ENCODE assay signal across 8 cellular contexts in the genomic region with DNA sequence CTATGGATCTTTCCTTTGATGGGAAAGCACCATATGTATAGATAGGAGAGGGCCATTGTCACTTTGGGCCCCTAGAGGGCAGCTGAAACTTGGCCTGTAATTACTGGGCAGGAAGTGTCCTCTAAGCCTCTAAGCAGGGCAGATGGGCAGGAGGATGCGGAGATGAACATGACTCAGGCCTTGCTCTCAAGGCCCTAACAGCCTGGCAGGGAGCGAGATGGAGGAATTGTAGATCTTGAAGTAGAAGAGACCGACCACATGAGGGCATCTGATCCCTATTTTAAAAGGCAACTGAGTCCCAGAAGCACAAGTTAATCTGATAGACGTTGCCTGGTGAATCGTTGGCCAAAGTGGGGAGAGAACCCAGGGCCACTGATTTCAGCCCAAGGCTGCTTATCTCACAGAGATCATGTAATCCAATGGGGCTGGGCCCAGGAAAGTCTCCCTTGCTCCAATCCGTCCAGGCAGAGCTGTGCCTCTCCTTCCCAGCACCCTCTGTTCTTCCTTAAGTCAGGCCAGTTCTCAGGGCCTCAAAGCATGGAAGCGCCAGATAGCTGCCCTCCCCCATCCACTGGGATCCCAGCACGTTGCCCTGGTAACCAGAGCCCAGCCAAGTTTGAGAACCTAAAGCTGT. TPM values are rescaled to one million over a fixed set of nuclear protein-coding genes. Genes with fewer than 3 reads are reported as not detected.
DNase-seq lines count a peak whose midpoint lies in the region; ATAC-seq, FAIRE-seq and TF ChIP-seq lines count a peak whose summit lies in the region.

No MANE protein-coding gene starts in this region.

- H3K9ac ChIP-seq in SK-N-MC (ENCODE audit: insufficient read length): no peak overlapping the region

- DNase-seq in NCI-H2196 (lab: John Stamatoyannopoulos, UW; ENCODE audit: unreplicated experiment) (peak; percentile 47), NCI-H2196 treated with DMSO at 0.1 percent for 48 hours (lab: John Stamatoyannopoulos, UW; ENCODE audit: unreplicated experiment) (no peak), HTR-8/SVneo (ENCODE audit: insufficient read length, low spot score) (peak; percentile 80), SK-N-MC (ENCODE audit: low read depth, low spot score) (peak; percentile 51), caudate nucleus (lab: John Stamatoyannopoulos, UW) (peak in 31 of 61 donors; percentile 14 to 78 (median 42)), left kidney (ENCODE audit: low read depth, low spot score) (peak; percentile 81), upper lobe of left lung (peak in 1 of 2 donors; percentile 48)

- peaks cover 0 to 17% (median 4%) of the 10 kb centered on the region in 4 donors for H3K4me1 ChIP-seq in upper lobe of left lung

- H3K36me3 ChIP-seq in SK-N-MC (ENCODE audit: insufficient read depth, low read length) (no peaks in the 10 kb centered on the region), upper lobe of left lung (no peaks in the 10 kb centered on the region)

- H3K4me3 ChIP-seq in SK-N-MC: no peak overlapping the region
- H3K4me3 ChIP-seq in upper lobe of left lung: no peak overlapping the region

- peak in 5 of 6 experiments; percentile 24 to 48 (median 29) for TF ChIP-seq CTCF in upper lobe of left lung (IDR thresholded peaks at IDR 0.05)

- H3K27ac ChIP-seq in SK-N-MC (no peak overlapping the region), caudate nucleus (ENCODE audit: low read depth, low read length) (peak overlapping the region; percentile 70), upper lobe of left lung (no peak overlapping the region)

- WGBS in upper lobe of left lung, 2 donors: 45 to 48% methylated on average over 8 of the region's 8 CpGs

- H3K9me3 ChIP-seq in SK-N-MC (ENCODE audit: low read depth, low read length) (no peaks in the 10 kb centered on the region), upper lobe of left lung (no peaks in the 10 kb centered on the region)

- peak; percentile 81 for FAIRE-seq in HTR-8/SVneo (lab: Jason Lieb, UNC)

- no peaks in the 10 kb centered on the region for H3K27me3 ChIP-seq in upper lobe of left lung

- ATAC-seq in upper lobe of left lung (ENCODE audit: low FRiP score in 2 of 2) (peak in 1 of 2 donors; percentile 34), HG02852 (IDR thresholded peaks at IDR 0.05; ENCODE audit: unreplicated experiment) (no peak)

- TF ChIP-seq POLR2A in upper lobe of left lung (IDR thresholded peaks at IDR 0.05): no peak

- TF ChIP-seq EP300 in upper lobe of left lung (IDR thresholded peaks at IDR 0.05): no peak

RNA-seq across cellular contexts. Expression of a gene that starts 2.5 kb away (rescaled TPM):
- total RNA-seq in upper lobe of left lung: 1 to 10 TPM in 5 of 6 donors, under 1 TPM in 1; 0.79 to 1.6 (median 1.3) TPM

RNA-seq across cellular contexts. Expression of a gene that starts 19.8 kb away (rescaled TPM):
- 1 to 10 TPM in 5 of 6 donors, not detected in 1; 1.9 to 9.9 (median 7.3) TPM for total RNA-seq in upper lobe of left lung

RNA-seq across cellular contexts. Expression of a gene that starts 31.9 kb away (rescaled TPM):
- 1 to 10 TPM in 4 of 6 donors, under 1 TPM in 2; 0.74 to 6.8 (median 2.0) TPM for total RNA-seq in upper lobe of left lung

RNA-seq across cellular contexts. Expression of a gene that starts 40.1 kb away (rescaled TPM):
- total RNA-seq in upper lobe of left lung: 1 to 10 TPM in 1 of 6 donors, under 1 TPM in 5; 0.30 to 2.1 (median 0.78) TPM
